ENCODE assay signal across 25 cellular contexts in the genomic region with DNA sequence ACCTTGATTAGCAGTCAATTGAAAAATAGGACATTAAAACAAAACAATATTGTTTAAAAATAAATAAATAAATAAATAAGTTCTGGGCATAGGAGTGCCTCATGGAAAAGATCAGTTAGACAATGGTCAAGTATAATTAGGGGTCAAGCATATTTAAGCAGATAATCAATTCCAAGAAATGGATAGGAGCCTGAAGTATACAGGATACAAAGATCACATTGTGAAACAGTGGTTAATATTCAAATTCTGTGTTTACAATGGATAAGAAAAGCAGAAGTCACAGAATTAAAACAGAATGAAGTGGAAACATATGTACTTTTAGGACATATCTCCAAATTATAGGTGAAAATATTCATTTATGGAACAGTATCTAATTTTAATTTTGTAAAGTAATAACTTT.
"Had no signal": no experiment of that assay in that cellular context is flagged by ENCODE, and none has a peak within 500 bp of the region (broad histone marks: within the 10 kb centered on the region; RNA-seq: fewer than 3 reads in every experiment).

No MANE protein-coding gene starts in this region.

- H3K9ac ChIP-seq: SK-N-SH had no signal

- H3K27me3 ChIP-seq: MG63 had no signal

- H3K4me2 ChIP-seq: SK-N-SH had no signal

- ATAC-seq: Panc1, PC-3 had no signal

- H3K36me3 ChIP-seq: MG63 had no signal

- FAIRE-seq: HTR-8/SVneo had no signal

- DNase-seq: Karpas-422, KG1, MG63, MV-4-11, NCI-H1048, NCI-H1105, NCI-H1417, NCI-H1436 treated with DMSO at 0.1 percent for 48 hours, NCI-H1694, NCI-H187 treated with DMSO at 0.1 percent for 48 hours, NCI-H2029 treated with DMSO at 0.1 percent for 48 hours, NCI-H2107, NCI-H226, NCI-H446, NCI-H510A, NCI-H524 treated with DMSO at 0.1 percent for 48 hours, NCI-H69, NCI-H774, PC-3, SHP77, SK-N-SH had no signal

- H3K27ac ChIP-seq: HL-60, RWPE1 had no signal

- H3K4me3 ChIP-seq: MG63 had no signal
